19 cellular contexts compared by ENCODE assay signal in genomic region chr1:98030976-98031375, GRCh38.
"Had no signal": no experiment of that assay in that cellular context is flagged by ENCODE, and none has a peak within 500 bp of the region (broad histone marks: within the 10 kb centered on the region; RNA-seq: fewer than 3 reads in every experiment).

No MANE protein-coding gene starts in this region.

- H3K4me3 ChIP-seq: hepatocyte, lung, pancreas, sigmoid colon, tibial artery, uterus had no signal

- H3K27me3 ChIP-seq: hepatocyte, pancreas, sigmoid colon, tibial artery, uterus had no signal

- ATAC-seq: pancreas; stimulated activated memory B cell treated with anti-CD40 and anti-IgM and Interleukin-4, amounts not matched to agents 10 μg/mL and 1 μg/mL and 100 μg/mL, for 72 hours had no signal

- H3K79me2 ChIP-seq: hepatocyte had no signal

- H2AFZ ChIP-seq: hepatocyte had no signal

- H3K4me3 Mint-ChIP-seq: activated CD4-positive, alpha-beta T cell treated with anti-CD3 and anti-CD28 coated beads, Interleukin-2, amount 10 ng/mL, durations not matched to agents 7 days and 5 days; activated naive CD8-positive, alpha-beta T cell treated with anti-CD3 and anti-CD28 coated beads for 36 hours; activated T-cell treated with anti-CD3 and anti-CD28 coated beads, Interleukin-2, amount 50 U/mL, for 72 hours; mesothelial cell of epicardium; neural crest cell; stimulated activated memory B cell treated with anti-CD40 and anti-IgM and Interleukin-4, amounts not matched to agents 10 μg/mL and 1 μg/mL and 100 μg/mL, for 72 hours had no signal

- H3K27me3 Mint-ChIP-seq: stimulated activated memory B cell treated with anti-CD40 and anti-IgM and Interleukin-4, amounts not matched to agents 10 μg/mL and 1 μg/mL and 100 μg/mL, for 72 hours had no signal

- H3K4me2 ChIP-seq: hepatocyte had no signal

- H3K36me3 Mint-ChIP-seq: activated naive CD8-positive, alpha-beta T cell treated with anti-CD3 and anti-CD28 coated beads for 36 hours; mesothelial cell of epicardium; stimulated activated memory B cell treated with anti-CD40 and anti-IgM and Interleukin-4, amounts not matched to agents 10 μg/mL and 1 μg/mL and 100 μg/mL, for 72 hours had no signal

- DNase-seq: activated CD4-positive, alpha-beta T cell treated with anti-CD3 and anti-CD28 coated beads, Interleukin-2, amount 10 ng/mL, durations not matched to agents 7 days and 5 days; activated CD8-positive, alpha-beta memory T cell treated with anti-CD3 and anti-CD28 coated beads, Interleukin-2, amount 50 U/mL, for 48 hours; activated gamma-delta T cell; activated naive CD8-positive, alpha-beta T cell treated with anti-CD3 and anti-CD28 coated beads for 36 hours; activated T-cell treated with anti-CD3 and anti-CD28 coated beads, Interleukin-2, amount 50 U/mL, for 72 hours; anterior cingulate cortex; erythroblast; islet precursor cell; pancreas; sigmoid colon; stimulated activated CD4-positive, alpha-beta T cell treated with anti-CD3 and anti-CD28 coated beads, Interleukin-2, amount 100 ng/mL, for 48 hours; T-helper 9 cell; tibial artery; uterus had no signal

- H3K27ac Mint-ChIP-seq: activated CD4-positive, alpha-beta T cell treated with anti-CD3 and anti-CD28 coated beads, Interleukin-2, amount 10 ng/mL, durations not matched to agents 7 days and 5 days; activated naive CD8-positive, alpha-beta T cell treated with anti-CD3 and anti-CD28 coated beads for 36 hours; activated T-cell treated with anti-CD3 and anti-CD28 coated beads, Interleukin-2, amount 50 U/mL, for 72 hours; mesothelial cell of epicardium; stimulated activated memory B cell treated with anti-CD40 and anti-IgM and Interleukin-4, amounts not matched to agents 10 μg/mL and 1 μg/mL and 100 μg/mL, for 72 hours had no signal

- H3K9me3 Mint-ChIP-seq: activated CD4-positive, alpha-beta T cell treated with anti-CD3 and anti-CD28 coated beads, Interleukin-2, amount 10 ng/mL, durations not matched to agents 7 days and 5 days; activated naive CD8-positive, alpha-beta T cell treated with anti-CD3 and anti-CD28 coated beads for 36 hours; activated T-cell treated with anti-CD3 and anti-CD28 coated beads, Interleukin-2, amount 50 U/mL, for 72 hours; mesothelial cell of epicardium; neural crest cell; stimulated activated memory B cell treated with anti-CD40 and anti-IgM and Interleukin-4, amounts not matched to agents 10 μg/mL and 1 μg/mL and 100 μg/mL, for 72 hours had no signal

- H3K9me3 ChIP-seq: pancreas, sigmoid colon, tibial artery, uterus had no signal

- H3K4me1 ChIP-seq: pancreas, sigmoid colon, tibial artery, uterus had no signal

- H3K36me3 ChIP-seq: pancreas, sigmoid colon, tibial artery, uterus had no signal

- H3K4me1 Mint-ChIP-seq: activated CD4-positive, alpha-beta T cell treated with anti-CD3 and anti-CD28 coated beads, Interleukin-2, amount 10 ng/mL, durations not matched to agents 7 days and 5 days; neural crest cell; stimulated activated memory B cell treated with anti-CD40 and anti-IgM and Interleukin-4, amounts not matched to agents 10 μg/mL and 1 μg/mL and 100 μg/mL, for 72 hours had no signal

- H3K27ac ChIP-seq: hepatocyte, pancreas, sigmoid colon, tibial artery, uterus had no signal
